10 cellular contexts compared by ENCODE assay signal in the genomic region with DNA sequence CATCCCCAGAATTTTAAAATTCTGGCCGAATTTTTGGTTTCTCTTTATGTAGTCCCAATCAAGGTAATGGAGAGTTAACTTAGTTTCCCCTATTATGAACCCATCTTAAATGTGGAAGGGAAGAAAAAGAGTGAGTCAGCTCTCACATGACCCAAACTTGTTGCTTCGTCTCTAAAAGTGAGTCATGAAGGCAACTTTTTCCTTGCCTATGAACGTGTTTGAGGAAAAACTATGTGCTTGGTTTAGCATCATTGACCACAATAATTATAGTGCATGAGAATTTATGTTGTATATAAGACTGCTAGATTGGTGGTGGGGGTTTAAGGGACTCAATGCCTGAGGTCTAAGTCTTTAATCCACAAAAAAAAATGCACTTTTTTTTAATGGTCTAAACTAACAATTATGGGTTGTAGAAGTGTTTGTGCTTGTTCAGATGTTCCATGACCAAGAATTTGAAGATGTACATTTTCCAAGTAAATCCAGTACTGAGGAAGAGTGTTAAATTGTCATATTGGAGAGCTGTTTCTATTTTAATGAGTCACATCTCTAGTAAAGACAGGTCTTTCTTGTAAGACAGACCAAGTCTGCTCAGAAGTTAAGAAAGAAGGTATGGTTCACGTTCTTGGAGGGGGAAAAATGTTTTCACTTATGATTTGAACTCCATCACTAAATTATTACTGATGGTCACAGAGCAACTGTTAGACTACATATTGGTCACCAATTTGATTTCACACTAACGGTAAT.
A peak's percentile ranks its signal among the peaks of the same experiment; 100 is the strongest.
DNase-seq lines count a peak whose midpoint lies in the region; ATAC-seq and TF ChIP-seq lines count a peak whose summit lies in the region.
"Had no signal": no experiment of that assay in that cellular context is flagged by ENCODE, and none has a peak within 500 bp of the region (broad histone marks: within the 10 kb centered on the region; RNA-seq: fewer than 3 reads in every experiment).

No MANE protein-coding gene starts in this region.

- no peak for TF ChIP-seq CTCF in choroid plexus epithelial cell (conservative IDR thresholded peaks at IDR 0.05; ENCODE audit: low read depth, low read length)
- no peak for TF ChIP-seq CTCF in neutrophil (IDR thresholded peaks at IDR 0.05)

- H3K4me1 ChIP-seq in neutrophil (ENCODE audit: control insufficient read depth in 1 of 2, insufficient read depth in 1 of 2, low read depth in 1 of 2, low read length in 1 of 2) = peaks cover 20 to 21% of the 10 kb centered on the region in 2 experiments
- H3K4me1 ChIP-seq: uterus had no signal

- ATAC-seq in GM18909 (IDR thresholded peaks at IDR 0.05; ENCODE audit: poor library complexity, unreplicated experiment) = no peak

- H3K27me3 ChIP-seq in neutrophil = no peaks in the 10 kb centered on the region
- H3K27me3 ChIP-seq: uterus had no signal

- H3K27ac ChIP-seq in neutrophil = peak overlapping the region; percentile 68
- H3K27ac ChIP-seq: uterus had no signal

- no peaks in the 10 kb centered on the region for H3K9me3 ChIP-seq in neutrophil
- H3K9me3 ChIP-seq: uterus had no signal

- no peaks in the 10 kb centered on the region for H3K36me3 ChIP-seq in neutrophil
- H3K36me3 ChIP-seq: uterus had no signal

- no peak overlapping the region for H3K4me3 ChIP-seq in choroid plexus epithelial cell (ENCODE audit: low read depth, low read length)
- no peak overlapping the region for H3K4me3 ChIP-seq in neutrophil (ENCODE audit: low read depth in 1 of 2, low read length in 1 of 2)
- H3K4me3 ChIP-seq: uterus had no signal

- DNase-seq in Daoy (ENCODE audit: low read depth) (peak; percentile 63), NOMO-1 treated with DMSO at 0.1 percent for 48 hours (lab: John Stamatoyannopoulos, UW; ENCODE audit: unreplicated experiment) (peak; percentile 83), choroid plexus epithelial cell (ENCODE audit: low read depth) (peak; percentile 94), NCI-H748 treated with DMSO at 0.1 percent for 48 hours (lab: John Stamatoyannopoulos, UW) (no peak), KG1 (lab: John Stamatoyannopoulos, UW) (no peak), NCI-H524 treated with DMSO at 0.1 percent for 48 hours (lab: John Stamatoyannopoulos, UW) (no peak)
- DNase-seq: stimulated activated CD4-positive, alpha-beta T cell treated with anti-CD3 and anti-CD28 coated beads, Interleukin-2, amount 100 ng/mL, for 48 hours; uterus had no signal

Comparison
In these comparisons a context has a peak if more than half of its experiments do, and no peak if none do; other contexts are left out.
1. DNase-seq: peak in Daoy (single experiment), NOMO-1 treated with DMSO at 0.1 percent for 48 hours (single experiment) and choroid plexus epithelial cell (single experiment); none in NCI-H748 treated with DMSO at 0.1 percent for 48 hours (single experiment), KG1 (single experiment) and NCI-H524 treated with DMSO at 0.1 percent for 48 hours (single experiment).